1 cellular context compared by ENCODE assay signal in the genomic region with DNA sequence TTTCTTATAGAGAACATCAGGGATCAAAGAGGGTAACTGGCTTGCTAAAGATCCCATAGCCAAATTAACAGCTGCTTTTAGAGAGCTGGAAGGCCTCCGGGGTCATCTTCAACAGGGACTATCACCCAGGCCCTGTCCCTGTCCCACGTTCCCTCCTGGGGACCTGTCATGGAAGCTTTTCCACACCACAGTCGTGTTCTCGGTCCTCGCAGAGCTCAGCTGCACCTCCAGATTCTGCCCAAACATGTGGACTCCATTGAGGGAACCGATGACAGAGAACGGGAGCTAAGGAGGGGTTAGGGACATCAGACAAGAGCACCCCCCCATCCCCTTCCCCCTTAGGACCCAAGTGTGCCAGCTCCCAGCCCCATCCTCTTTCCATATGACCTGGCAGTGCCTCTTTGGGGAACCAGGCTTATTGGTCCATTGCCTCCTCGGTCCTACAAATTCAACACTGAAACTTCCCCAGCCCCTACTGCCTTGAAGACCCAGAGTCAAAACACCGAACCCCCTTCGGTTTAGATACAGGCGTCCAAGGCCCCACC.
TF ChIP-seq lines count a peak whose summit lies in the region.

No MANE protein-coding gene starts in this region.

TF ChIP-seq in HCT116, 20 proteins besides CTCF, POLR2A, EP300 and RAD21 (continued from another document):
- TF ChIP-seq, protein P1, sequence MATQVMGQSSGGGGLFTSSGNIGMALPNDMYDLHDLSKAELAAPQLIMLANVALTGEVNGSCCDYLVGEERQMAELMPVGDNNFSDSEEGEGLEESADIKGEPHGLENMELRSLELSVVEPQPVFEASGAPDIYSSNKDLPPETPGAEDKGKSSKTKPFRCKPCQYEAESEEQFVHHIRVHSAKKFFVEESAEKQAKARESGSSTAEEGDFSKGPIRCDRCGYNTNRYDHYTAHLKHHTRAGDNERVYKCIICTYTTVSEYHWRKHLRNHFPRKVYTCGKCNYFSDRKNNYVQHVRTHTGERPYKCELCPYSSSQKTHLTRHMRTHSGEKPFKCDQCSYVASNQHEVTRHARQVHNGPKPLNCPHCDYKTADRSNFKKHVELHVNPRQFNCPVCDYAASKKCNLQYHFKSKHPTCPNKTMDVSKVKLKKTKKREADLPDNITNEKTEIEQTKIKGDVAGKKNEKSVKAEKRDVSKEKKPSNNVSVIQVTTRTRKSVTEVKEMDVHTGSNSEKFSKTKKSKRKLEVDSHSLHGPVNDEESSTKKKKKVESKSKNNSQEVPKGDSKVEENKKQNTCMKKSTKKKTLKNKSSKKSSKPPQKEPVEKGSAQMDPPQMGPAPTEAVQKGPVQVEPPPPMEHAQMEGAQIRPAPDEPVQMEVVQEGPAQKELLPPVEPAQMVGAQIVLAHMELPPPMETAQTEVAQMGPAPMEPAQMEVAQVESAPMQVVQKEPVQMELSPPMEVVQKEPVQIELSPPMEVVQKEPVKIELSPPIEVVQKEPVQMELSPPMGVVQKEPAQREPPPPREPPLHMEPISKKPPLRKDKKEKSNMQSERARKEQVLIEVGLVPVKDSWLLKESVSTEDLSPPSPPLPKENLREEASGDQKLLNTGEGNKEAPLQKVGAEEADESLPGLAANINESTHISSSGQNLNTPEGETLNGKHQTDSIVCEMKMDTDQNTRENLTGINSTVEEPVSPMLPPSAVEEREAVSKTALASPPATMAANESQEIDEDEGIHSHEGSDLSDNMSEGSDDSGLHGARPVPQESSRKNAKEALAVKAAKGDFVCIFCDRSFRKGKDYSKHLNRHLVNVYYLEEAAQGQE (IDR thresholded peaks at IDR 0.05; ENCODE audit: low read depth) = no peak
- TF ChIP-seq CBX3 (IDR thresholded peaks at IDR 0.05; ENCODE audit: low read depth) (no peak), TCF7L2 (IDR thresholded peaks at IDR 0.05; ENCODE audit: borderline replicate concordance, extremely low read depth, insufficient read depth, insufficient read length) (no peak), JUND (IDR thresholded peaks at IDR 0.05) (no peak), CEBPB (IDR thresholded peaks at IDR 0.05; ENCODE audit: low read depth) (no peak), ELF1 (IDR thresholded peaks at IDR 0.05; ENCODE audit: borderline replicate concordance, low read depth) (no peak)
- TF ChIP-seq, protein P2, sequence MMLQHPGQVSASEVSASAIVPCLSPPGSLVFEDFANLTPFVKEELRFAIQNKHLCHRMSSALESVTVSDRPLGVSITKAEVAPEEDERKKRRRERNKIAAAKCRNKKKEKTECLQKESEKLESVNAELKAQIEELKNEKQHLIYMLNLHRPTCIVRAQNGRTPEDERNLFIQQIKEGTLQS (IDR thresholded peaks at IDR 0.05) = no peak
